In the genomic region with DNA sequence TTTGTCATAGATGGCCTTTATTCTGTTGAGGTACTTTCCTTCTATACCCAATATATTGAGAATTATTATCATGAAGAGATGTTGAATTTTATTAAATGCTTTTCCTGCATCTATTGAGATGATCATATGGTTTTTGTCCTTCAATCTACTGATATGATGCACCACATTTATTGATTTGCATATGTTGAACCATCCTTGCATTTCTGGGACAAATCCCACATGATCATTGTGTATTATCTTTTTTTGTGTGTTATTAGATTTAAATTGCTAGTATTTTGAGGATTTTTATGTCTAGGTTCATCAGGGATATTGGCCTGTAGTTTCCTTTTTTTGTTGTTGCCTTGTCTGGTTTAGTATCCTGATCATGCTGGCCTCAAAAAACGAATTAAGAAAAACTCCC, we compare ENCODE assay signal across 33 cellular contexts.
"Had no signal": no experiment of that assay in that cellular context is flagged by ENCODE, and none has a peak within 500 bp of the region (broad histone marks: within the 10 kb centered on the region; RNA-seq: fewer than 3 reads in every experiment).

No MANE protein-coding gene starts in this region.

- H3K27me3 ChIP-seq: adrenal gland, ascending aorta, body of pancreas, brain microvascular endothelial cell, breast epithelium, cardiac muscle cell had no signal

- H3K9me3 ChIP-seq: adrenal gland, ascending aorta had no signal

- H3K4me1 ChIP-seq: adrenal gland, ascending aorta, body of pancreas, breast epithelium had no signal

- H3K4me3 ChIP-seq: adrenal gland, ascending aorta, body of pancreas, breast epithelium, cardiac muscle cell had no signal

- H3K36me3 ChIP-seq: adrenal gland, ascending aorta, brain microvascular endothelial cell, breast epithelium, cardiac muscle cell had no signal

- FAIRE-seq: astrocyte, bronchial epithelial cell had no signal

- H3K27ac ChIP-seq: adrenal gland, ascending aorta, body of pancreas, brain microvascular endothelial cell, breast epithelium, cardiac muscle cell had no signal

- DNase-seq: activated effector memory CD4-positive, alpha-beta T cell treated with anti-CD3 and anti-CD28 coated beads, Interleukin-2, amount 50 U/mL, for 16 hours; activated effector memory CD4-positive, alpha-beta T cell treated with Interleukin-2 at 50 U/mL for 16 hours; activated gamma-delta T cell; activated gamma-delta T cell treated with Interleukin-2 at 50 U/mL for 16 hours; activated naive CD4-positive, alpha-beta T cell; activated naive CD4-positive, alpha-beta T cell treated with anti-CD3 and anti-CD28 coated beads for 36 hours; activated naive CD4-positive, alpha-beta T cell treated with anti-CD3 and anti-CD28 coated beads, Interleukin-2, amount 10 ng/mL, durations not matched to agents 7 days and 5 days; activated naive CD4-positive, alpha-beta T cell treated with anti-CD3 and anti-CD28 coated beads, Interleukin-2, amount 50 U/mL, for 16 hours; activated naive CD4-positive, alpha-beta T cell treated with Interleukin-2 at 50 U/mL for 16 hours; activated naive CD8-positive, alpha-beta T cell treated with anti-CD3 and anti-CD28 coated beads for 36 hours; activated naive CD8-positive, alpha-beta T cell treated with anti-CD3 and anti-CD28 coated beads, Interleukin-2, amount 10 ng/mL, durations not matched to agents 7 days and 5 days; activated naive CD8-positive, alpha-beta T cell treated with anti-CD3 and anti-CD28 coated beads, Interleukin-2, amount 50 U/mL, for 24 hours; activated T-cell treated with anti-CD3 and anti-CD28 coated beads, Interleukin-2, amount 50 U/mL, for 24 hours; activated T-cell treated with anti-CD3 and anti-CD28 coated beads, Interleukin-2, amount 50 U/mL, for 4 hours; activated T-cell treated with anti-CD3 and anti-CD28 coated beads, Interleukin-2, amount 50 U/mL, for 48 hours; activated T-cell treated with anti-CD3 and anti-CD28 coated beads, Interleukin-2, amount 50 U/mL, for 72 hours; adrenal gland; amniotic stem cell; amygdala; anterior cingulate cortex; aorta; body of pancreas; brain microvascular endothelial cell; caudate nucleus; central memory CD4-positive, alpha-beta T cell; cerebellar nuclear complex had no signal

- ATAC-seq: activated naive CD4-positive, alpha-beta T cell treated with anti-CD3 and anti-CD28 coated beads, Interleukin-2, amount 50 U/mL, for 72 hours; activated naive CD8-positive, alpha-beta T cell treated with anti-CD3 and anti-CD28 coated beads, Interleukin-2, amount 50 U/mL, for 24 hours; activated T-cell treated with anti-CD3 and anti-CD28 coated beads, Interleukin-2, amount 50 U/mL, for 4 hours; activated T-cell treated with anti-CD3 and anti-CD28 coated beads, Interleukin-2, amount 50 U/mL, for 72 hours; activated T-helper 17 cell treated with anti-CD3 and anti-CD28 coated beads, Interleukin-2, amount 50 U/mL, for 72 hours; body of pancreas had no signal
